10 cellular contexts compared by ENCODE assay signal in the genomic region with DNA sequence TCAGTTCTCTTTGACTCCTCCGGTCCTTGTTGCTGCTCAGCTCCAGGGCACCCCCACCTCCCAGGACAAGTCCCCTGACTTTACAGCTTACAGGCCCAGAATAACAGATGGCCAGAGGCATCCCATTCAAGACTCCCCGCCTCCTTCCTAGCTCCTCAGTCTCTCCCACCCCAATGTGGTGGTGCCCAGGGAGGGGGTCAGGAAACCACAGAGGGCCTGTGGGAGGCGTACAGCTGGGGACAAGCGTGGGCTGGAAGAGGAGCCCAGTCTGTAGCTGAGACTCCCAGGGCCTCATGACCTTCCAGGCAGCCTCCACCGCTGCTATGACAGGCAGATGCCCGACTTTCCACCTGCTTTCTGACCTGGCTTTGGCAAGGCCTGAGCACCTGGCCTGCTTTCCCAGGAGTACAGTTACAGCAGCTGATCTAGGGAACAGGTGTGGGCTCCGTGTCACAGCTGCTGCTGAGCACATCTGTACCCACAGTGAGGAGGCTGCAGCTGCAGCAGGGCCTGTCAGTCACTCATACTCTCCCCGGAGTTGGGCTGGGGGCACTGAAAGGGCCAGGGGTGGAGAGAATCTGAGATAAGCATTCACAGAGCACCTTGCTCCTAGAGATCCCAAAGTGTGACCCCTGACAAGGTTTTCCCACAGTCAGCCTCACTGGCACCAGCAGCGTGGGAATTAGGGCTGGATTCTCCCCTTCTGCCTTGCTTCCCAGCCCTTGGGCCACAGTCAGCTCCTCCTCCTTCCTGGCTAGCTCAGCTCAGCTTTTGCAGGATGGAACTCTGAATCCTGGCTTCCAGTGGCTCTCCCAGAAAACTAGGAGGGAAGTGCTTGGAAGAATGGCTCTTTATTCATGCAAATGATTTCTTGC. TPM values are rescaled to one million over a fixed set of nuclear protein-coding genes. Genes with fewer than 3 reads are reported as not detected.
DNase-seq lines count a peak whose midpoint lies in the region; ATAC-seq and TF ChIP-seq lines count a peak whose summit lies in the region.
"Had no signal": no experiment of that assay in that cellular context is flagged by ENCODE, and none has a peak within 500 bp of the region (broad histone marks: within the 10 kb centered on the region; RNA-seq: fewer than 3 reads in every experiment).

No MANE protein-coding gene starts in this region.

- H3K9me3 ChIP-seq in ascending aorta, result no peaks in the 10 kb centered on the region

- ATAC-seq in HG03565 (IDR thresholded peaks at IDR 0.05; ENCODE audit: unreplicated experiment) (no peak), HG03520 (IDR thresholded peaks at IDR 0.05; ENCODE audit: unreplicated experiment) (no peak), HG03571 (IDR thresholded peaks at IDR 0.05; ENCODE audit: unreplicated experiment) (no peak)

- no peaks in the 10 kb centered on the region for H3K27me3 ChIP-seq in ascending aorta

- DNase-seq in AG10803 (ENCODE audit: low read depth) (peak; percentile 58), NCI-H1105 (lab: John Stamatoyannopoulos, UW) (peak; percentile 87), ascending aorta (ENCODE audit: low spot score in 2 of 2) (no peak), left kidney (ENCODE audit: low read depth, low spot score) (peak; percentile 70), hepatic stellate cell (ENCODE audit: low spot score) (no peak)
- DNase-seq: activated CD4-positive, alpha-beta T cell treated with anti-CD3 and anti-CD28 coated beads, Interleukin-2, amount 50 U/mL, for 4 hours; stimulated activated CD4-positive, alpha-beta T cell treated with anti-CD3 and anti-CD28 coated beads, Interleukin-4, amount 100 ng/mL, for 24 hours had no signal

- H3K4me3 ChIP-seq in AG10803 (ENCODE audit: low read length) (no peak overlapping the region), ascending aorta (no peak overlapping the region)

- peak overlapping the region; percentile 51 to 59 for H3K27ac ChIP-seq in ascending aorta

- intact Hi-C loops in ascending aorta (cut with DNase I), result loop anchor here (2.0 to 10.0 kb wide), 2 partner anchors 263 to 443 kb away; no protein-coding TSS in a partner anchor

- H3K36me3 ChIP-seq in ascending aorta, result no peaks in the 10 kb centered on the region

- TF ChIP-seq CTCF in AG10803 (conservative IDR thresholded peaks at IDR 0.05; ENCODE audit: low read length) (no peak), ascending aorta (IDR thresholded peaks at IDR 0.05) (no peak)

- H3K4me1 ChIP-seq in ascending aorta, result peaks cover 25 to 52% of the 10 kb centered on the region in 2 donors

RNA-seq across cellular contexts. Expression of a gene that starts 7.1 kb away (rescaled TPM):
- total RNA-seq in ascending aorta, result 131 TPM

RNA-seq across cellular contexts. Expression of a gene that starts 24.9 kb away (rescaled TPM):
- 948 TPM for total RNA-seq in ascending aorta

Comparison
In these comparisons a context has a peak if more than half of its experiments do, and no peak if none do; other contexts are left out.
1. DNase-seq: peak in AG10803 (single experiment), NCI-H1105 (single experiment) and left kidney (single experiment); none in ascending aorta (0 of 2) and hepatic stellate cell (single experiment).